8 cellular contexts compared by ENCODE assay signal in genomic region chr17:44279586-44280344, GRCh38. TPM values are rescaled to one million over a fixed set of nuclear protein-coding genes. Genes with fewer than 3 reads are reported as not detected.
DNase-seq lines count a peak whose midpoint lies in the region; ATAC-seq and TF ChIP-seq lines count a peak whose summit lies in the region.

No MANE protein-coding gene starts in this region.

- no peak overlapping the region for H3K4me3 Mint-ChIP-seq in activated T-helper 17 cell treated with anti-CD3 and anti-CD28 coated beads, Interleukin-2, amount 50 U/mL, for 72 hours

- no peaks in the 10 kb centered on the region for H3K27me3 Mint-ChIP-seq in activated T-helper 17 cell treated with anti-CD3 and anti-CD28 coated beads, Interleukin-2, amount 50 U/mL, for 72 hours

- peaks cover 11% of the 10 kb centered on the region for H3K4me1 Mint-ChIP-seq in activated T-helper 17 cell treated with anti-CD3 and anti-CD28 coated beads, Interleukin-2, amount 50 U/mL, for 72 hours

- intact Hi-C loops in left cardiac atrium (cut with DNase I): no loop called here

- H3K4me3 ChIP-seq in AG09309 (ENCODE audit: control insufficient read depth, low read depth, low read length): no peak overlapping the region

- H3K27ac Mint-ChIP-seq in activated T-helper 17 cell treated with anti-CD3 and anti-CD28 coated beads, Interleukin-2, amount 50 U/mL, for 72 hours: no peak overlapping the region

- no peaks in the 10 kb centered on the region for H3K36me3 Mint-ChIP-seq in activated T-helper 17 cell treated with anti-CD3 and anti-CD28 coated beads, Interleukin-2, amount 50 U/mL, for 72 hours (ENCODE audit: low read depth)

- ATAC-seq in GM19372 (IDR thresholded peaks at IDR 0.05; ENCODE audit: low read depth, unreplicated experiment): peak; percentile 65
- peak; percentile 96 for ATAC-seq in activated T-helper 17 cell treated with anti-CD3 and anti-CD28 coated beads, Interleukin-2, amount 50 U/mL, for 72 hours (replicated peaks)
- peak; percentile 96 to 98 for ATAC-seq in left cardiac atrium
- no peak for ATAC-seq in GM18870 (IDR thresholded peaks at IDR 0.05; ENCODE audit: unreplicated experiment)

- peak; percentile 37 for DNase-seq in AG09309 (ENCODE audit: low read depth)
- peak; percentile 68 for DNase-seq in HS-5 (ENCODE audit: low read depth)
- peak; percentile 85 for DNase-seq in left cardiac atrium
- peak; percentile 87 for DNase-seq in renal cortical epithelial cell (ENCODE audit: low read depth)
- DNase-seq in retina: no peak

- H3K9me3 Mint-ChIP-seq in activated T-helper 17 cell treated with anti-CD3 and anti-CD28 coated beads, Interleukin-2, amount 50 U/mL, for 72 hours: no peaks in the 10 kb centered on the region

- no peak for TF ChIP-seq CTCF in AG09309 (IDR thresholded peaks at IDR 0.05; ENCODE audit: control insufficient read depth, insufficient read depth, low read depth, low read length, missing control alignments)

RNA-seq across cellular contexts. Expression of gene SLC4A1, which starts 11.8 kb away (rescaled TPM):
- total RNA-seq in activated T-helper 17 cell treated with anti-CD3 and anti-CD28 coated beads, Interleukin-2, amount 50 U/mL, for 72 hours: not detected
- total RNA-seq in left cardiac atrium (under 1 TPM in 1 of 2 donors, not detected in 1; 0.63 TPM), renal cortical epithelial cell (not detected in 2 replicates)

RNA-seq across cellular contexts. Expression of gene RUNDC3A, which starts 28.6 kb away (rescaled TPM):
- under 1 TPM; 0.41 to 0.53 TPM for total RNA-seq in activated T-helper 17 cell treated with anti-CD3 and anti-CD28 coated beads, Interleukin-2, amount 50 U/mL, for 72 hours
- total RNA-seq in left cardiac atrium: 1 to 10 TPM in 1 of 2 donors, under 1 TPM in 1; 0.85 to 1.0 TPM
- 2.9 and 3.8 TPM in 2 replicates for total RNA-seq in renal cortical epithelial cell

RNA-seq across cellular contexts. Expression of gene SLC25A39, which starts 44.9 kb away (rescaled TPM):
- 100 to 1,000 TPM in 1 of 2 donors, 10 to 100 TPM in 1; 60.3 to 114 TPM for total RNA-seq in activated T-helper 17 cell treated with anti-CD3 and anti-CD28 coated beads, Interleukin-2, amount 50 U/mL, for 72 hours
- total RNA-seq in left cardiac atrium (10 to 100 TPM; 60.9 to 62.5 TPM), renal cortical epithelial cell (78.7 and 84.9 TPM in 2 replicates)
